23 cellular contexts compared by ENCODE assay signal in the genomic region with DNA sequence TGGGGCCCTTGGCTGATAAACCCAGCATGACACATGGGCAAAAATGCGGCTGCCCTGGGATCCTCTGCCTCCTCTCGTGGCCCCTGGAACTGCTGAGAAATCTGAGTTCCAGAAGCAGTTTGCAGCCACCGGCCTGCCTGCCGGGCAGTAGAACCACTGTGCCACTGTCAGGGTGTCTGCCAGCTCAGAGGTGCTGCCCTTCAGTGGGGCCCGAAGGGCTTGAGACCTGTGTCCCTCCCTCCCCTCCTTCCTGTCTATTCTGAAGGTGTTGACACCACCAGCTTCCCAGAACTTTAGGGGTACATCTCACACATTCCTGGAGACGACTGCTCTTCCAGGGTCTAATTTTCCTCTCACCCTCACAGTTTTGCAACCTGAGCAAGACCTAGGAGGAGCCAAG.
A peak's percentile ranks its signal among the peaks of the same experiment; 100 is the strongest.
DNase-seq lines count a peak whose midpoint lies in the region; ATAC-seq, FAIRE-seq and TF ChIP-seq lines count a peak whose summit lies in the region.
"Had no signal": no experiment of that assay in that cellular context is flagged by ENCODE, and none has a peak within 500 bp of the region (broad histone marks: within the 10 kb centered on the region; RNA-seq: fewer than 3 reads in every experiment).

No MANE protein-coding gene starts in this region.

- CTCF ChIA-PET in activated CD4-positive, alpha-beta T cell treated with anti-CD3 and anti-CD28 coated beads, Interleukin-2, amount 10 ng/mL, durations not matched to agents 7 days and 5 days (lab: Charles Lee), result interaction anchor here (1.2 kb wide), 1 partner anchor 10 kb away, joined by 5 read pairs; no protein-coding TSS in a partner anchor
- CTCF ChIA-PET in activated CD4-positive, alpha-beta memory T cell treated with anti-CD3 and anti-CD28 coated beads, Interleukin-2, amount 10 ng/mL, durations not matched to agents 7 days and 5 days (lab: Charles Lee), result interaction anchor here (1.4 kb wide), 1 partner anchor 32 kb away, joined by 3 read pairs; no protein-coding TSS in a partner anchor

- DNase-seq in activated CD4-positive, alpha-beta T cell treated with anti-CD3 and anti-CD28 coated beads, Interleukin-2, amount 10 ng/mL, durations not matched to agents 7 days and 5 days, result no peak
- DNase-seq in activated CD4-positive, alpha-beta T cell treated with anti-CD3 and anti-CD28 coated beads for 4 hours, result no peak
- DNase-seq in activated CD4-positive, alpha-beta memory T cell treated with anti-CD3 and anti-CD28 coated beads, Interleukin-2, amount 10 ng/mL, durations not matched to agents 7 days and 5 days, result no peak
- DNase-seq in hepatocyte (ENCODE audit: low spot score) (no peak), H54 (ENCODE audit: insufficient read length, low spot score) (no peak), kidney (no peak), activated gamma-delta T cell (lab: John Stamatoyannopoulos, UW) (no peak)
- DNase-seq in stimulated activated effector memory CD8-positive, alpha-beta T cell treated with anti-CD3 and anti-CD28 coated beads, Interleukin-12 subunit alpha, Interleukin-12 subunit beta, amount 100 ng/mL, for 72 hours (ENCODE audit: low spot score in 2 of 2), result no peak
- DNase-seq: adrenal gland; GF-D8; glutamatergic neuron; naive B cell; NCI-H1092; NCI-H510A treated with DMSO at 0.1 percent for 48 hours; stimulated activated CD8-positive, alpha-beta memory T cell treated with anti-CD3 and anti-CD28 coated beads, Interleukin-4, amount 100 ng/mL, for 48 hours; thyroid gland; WERI-Rb-1 had no signal

- no peaks in the 10 kb centered on the region for H3K36me3 ChIP-seq in hepatocyte (replicated peaks; ENCODE audit: insufficient read depth, low read depth)
- no peaks in the 10 kb centered on the region for H3K36me3 ChIP-seq in kidney (ENCODE audit: control insufficient read depth in 1 of 2, insufficient read depth in 2 of 2, low read length in 2 of 2)
- H3K36me3 ChIP-seq: adrenal gland; BLaER1 treated with 17β-estradiol and CSF1 and Interleukin-3, amounts not matched to agents 10 nM and 100 nM; thyroid gland; WERI-Rb-1 had no signal

- H3K9ac ChIP-seq in kidney (ENCODE audit: low read length in 2 of 2), result no peak overlapping the region
- H3K9ac ChIP-seq: BLaER1 treated with 17β-estradiol and CSF1 and Interleukin-3, amounts not matched to agents 10 nM and 100 nM; KMS-11 had no signal

- 89% methylated on average over 6 of the region's 6 CpGs for WGBS in hepatocyte (ENCODE audit: low lambda C conversion rate, missing lambda C conversion rate)

- H3K9me2 ChIP-seq in hepatocyte (replicated peaks; ENCODE audit: insufficient read depth), result no peaks in the 10 kb centered on the region

- no peak overlapping the region for H3K4me3 Mint-ChIP-seq in activated CD4-positive, alpha-beta T cell treated with anti-CD3 and anti-CD28 coated beads, Interleukin-2, amount 10 ng/mL, durations not matched to agents 7 days and 5 days
- peak overlapping the region; percentile 50 for H3K4me3 Mint-ChIP-seq in activated CD4-positive, alpha-beta memory T cell treated with anti-CD3 and anti-CD28 coated beads, Interleukin-2, amount 10 ng/mL, durations not matched to agents 7 days and 5 days
- peak overlapping the region; percentile 56 for H3K4me3 Mint-ChIP-seq in stimulated activated effector memory CD8-positive, alpha-beta T cell treated with anti-CD3 and anti-CD28 coated beads, Interleukin-12 subunit alpha, Interleukin-12 subunit beta, amount 100 ng/mL, for 72 hours
- H3K4me3 Mint-ChIP-seq: naive B cell had no signal

- peaks cover 10% of the 10 kb centered on the region for H3K27me3 ChIP-seq in hepatocyte
- H3K27me3 ChIP-seq: adrenal gland; BLaER1 treated with 17β-estradiol and CSF1 and Interleukin-3, amounts not matched to agents 10 nM and 100 nM; thyroid gland had no signal

- peaks cover 17% of the 10 kb centered on the region for H3K27me3 Mint-ChIP-seq in activated CD4-positive, alpha-beta T cell treated with anti-CD3 and anti-CD28 coated beads, Interleukin-2, amount 10 ng/mL, durations not matched to agents 7 days and 5 days
- peaks cover 19% of the 10 kb centered on the region for H3K27me3 Mint-ChIP-seq in activated CD4-positive, alpha-beta memory T cell treated with anti-CD3 and anti-CD28 coated beads, Interleukin-2, amount 10 ng/mL, durations not matched to agents 7 days and 5 days
- H3K27me3 Mint-ChIP-seq: progenitor cell of endocrine pancreas had no signal

- ATAC-seq in stimulated activated effector memory CD8-positive, alpha-beta T cell treated with anti-CD3 and anti-CD28 coated beads, Interleukin-12 subunit alpha, Interleukin-12 subunit beta, amount 100 ng/mL, for 72 hours, result peak; percentile 52
- ATAC-seq: A549, GM12878 had no signal

- H3K4me2 ChIP-seq in hepatocyte, result no peak overlapping the region
- H3K4me2 ChIP-seq: A549, KMS-11 had no signal

- H3K4me1 Mint-ChIP-seq in activated CD4-positive, alpha-beta T cell treated with anti-CD3 and anti-CD28 coated beads, Interleukin-2, amount 10 ng/mL, durations not matched to agents 7 days and 5 days, result peaks cover 66% of the 10 kb centered on the region
- H3K4me1 Mint-ChIP-seq in activated CD4-positive, alpha-beta memory T cell treated with anti-CD3 and anti-CD28 coated beads, Interleukin-2, amount 10 ng/mL, durations not matched to agents 7 days and 5 days, result peaks cover 51% of the 10 kb centered on the region
- peaks cover 50% of the 10 kb centered on the region for H3K4me1 Mint-ChIP-seq in stimulated activated effector memory CD8-positive, alpha-beta T cell treated with anti-CD3 and anti-CD28 coated beads, Interleukin-12 subunit alpha, Interleukin-12 subunit beta, amount 100 ng/mL, for 72 hours
- H3K4me1 Mint-ChIP-seq: naive B cell had no signal

- peaks cover 18% of the 10 kb centered on the region for H3K36me3 Mint-ChIP-seq in activated CD4-positive, alpha-beta T cell treated with anti-CD3 and anti-CD28 coated beads, Interleukin-2, amount 10 ng/mL, durations not matched to agents 7 days and 5 days (ENCODE audit: low read depth)
- H3K36me3 Mint-ChIP-seq in activated CD4-positive, alpha-beta memory T cell treated with anti-CD3 and anti-CD28 coated beads, Interleukin-2, amount 10 ng/mL, durations not matched to agents 7 days and 5 days (ENCODE audit: low read depth), result peaks cover 19% of the 10 kb centered on the region
- no peaks in the 10 kb centered on the region for H3K36me3 Mint-ChIP-seq in stimulated activated effector memory CD8-positive, alpha-beta T cell treated with anti-CD3 and anti-CD28 coated beads, Interleukin-12 subunit alpha, Interleukin-12 subunit beta, amount 100 ng/mL, for 72 hours

- no peak for FAIRE-seq in H54 (lab: Jason Lieb, UNC)
- FAIRE-seq in kidney (lab: Jason Lieb, UNC), result no peak
- FAIRE-seq: A549, GM12878 had no signal

- H3K79me2 ChIP-seq in hepatocyte, result no peaks in the 10 kb centered on the region

- no peak overlapping the region for H2AFZ ChIP-seq in hepatocyte

- peak overlapping the region; percentile 96 for H3K27ac Mint-ChIP-seq in activated CD4-positive, alpha-beta T cell treated with anti-CD3 and anti-CD28 coated beads, Interleukin-2, amount 10 ng/mL, durations not matched to agents 7 days and 5 days
- H3K27ac Mint-ChIP-seq in activated CD4-positive, alpha-beta memory T cell treated with anti-CD3 and anti-CD28 coated beads, Interleukin-2, amount 10 ng/mL, durations not matched to agents 7 days and 5 days, result peak overlapping the region; percentile 95
- H3K27ac Mint-ChIP-seq in stimulated activated effector memory CD8-positive, alpha-beta T cell treated with anti-CD3 and anti-CD28 coated beads, Interleukin-12 subunit alpha, Interleukin-12 subunit beta, amount 100 ng/mL, for 72 hours, result peak overlapping the region; percentile 94
- H3K27ac Mint-ChIP-seq: progenitor cell of endocrine pancreas had no signal

- intact Hi-C loops in kidney (cut with DNase I), result no loop called here

- H3K4me1 ChIP-seq in hepatocyte (ENCODE audit: insufficient read depth) (peaks cover 6% of the 10 kb centered on the region), kidney (ENCODE audit: control insufficient read depth in 1 of 2, insufficient read depth in 1 of 2, low read depth in 1 of 2, low read length in 2 of 2) (peaks cover 5 to 6% of the 10 kb centered on the region in 2 donors)
- H3K4me1 ChIP-seq: A549, adrenal gland, thyroid gland had no signal

- no peak for TF ChIP-seq POLR2A in H54 (IDR thresholded peaks at IDR 0.05; ENCODE audit: low read depth, low read length)

- H3K4me3 ChIP-seq in hepatocyte (no peak overlapping the region), kidney (ENCODE audit: low read length in 2 of 2) (no peak overlapping the region)
- H3K4me3 ChIP-seq: A549; adrenal gland; BLaER1 treated with 17β-estradiol and CSF1 and Interleukin-3, amounts not matched to agents 10 nM and 100 nM; GM12878; lung; thyroid gland had no signal

- H4K20me1 ChIP-seq in hepatocyte (ENCODE audit: insufficient read depth, poor library complexity, severe bottlenecking), result no peaks in the 10 kb centered on the region
- H4K20me1 ChIP-seq: BLaER1 treated with 17β-estradiol and CSF1 and Interleukin-3, amounts not matched to agents 10 nM and 100 nM had no signal

- POLR2A ChIA-PET in activated CD4-positive, alpha-beta T cell treated with anti-CD3 and anti-CD28 coated beads, Interleukin-2, amount 10 ng/mL, durations not matched to agents 7 days and 5 days (lab: Charles Lee), result interaction anchor here (0.6 kb wide), 1 partner anchor 28 kb away, joined by 3 read pairs; no protein-coding TSS in a partner anchor
- POLR2A ChIA-PET in activated CD4-positive, alpha-beta memory T cell treated with anti-CD3 and anti-CD28 coated beads, Interleukin-2, amount 10 ng/mL, durations not matched to agents 7 days and 5 days (lab: Charles Lee), result interaction anchor here (1.0 to 3.1 kb wide), 5 partner anchors 10 to 31 kb away, joined by 3 to 13 read pairs (median 6); no protein-coding TSS in a partner anchor

- H3K9me3 ChIP-seq in hepatocyte (ENCODE audit: low read depth), result no peaks in the 10 kb centered on the region
- no peaks in the 10 kb centered on the region for H3K9me3 ChIP-seq in kidney (ENCODE audit: control insufficient read depth in 1 of 2, low read length in 2 of 2)
- H3K9me3 ChIP-seq: A549, adrenal gland, thyroid gland had no signal

- peak overlapping the region; percentile 70 for H3K27ac ChIP-seq in hepatocyte
- no peak overlapping the region for H3K27ac ChIP-seq in kidney (ENCODE audit: low read depth in 2 of 2, low read length in 2 of 2)
- H3K27ac ChIP-seq: A549; adrenal gland; BLaER1 treated with 17β-estradiol and CSF1 and Interleukin-3, amounts not matched to agents 10 nM and 100 nM; KMS-11; thyroid gland; WERI-Rb-1 had no signal

- TF ChIP-seq CTCF in hepatocyte (IDR thresholded peaks at IDR 0.05; ENCODE audit: poor library complexity) (no peak), kidney (IDR thresholded peaks at IDR 0.05; ENCODE audit: borderline replicate concordance, extremely low read depth, insufficient read depth) (no peak)

- H3K9me3 Mint-ChIP-seq in activated CD4-positive, alpha-beta T cell treated with anti-CD3 and anti-CD28 coated beads, Interleukin-2, amount 10 ng/mL, durations not matched to agents 7 days and 5 days, result peaks cover 20% of the 10 kb centered on the region
- H3K9me3 Mint-ChIP-seq in activated CD4-positive, alpha-beta memory T cell treated with anti-CD3 and anti-CD28 coated beads, Interleukin-2, amount 10 ng/mL, durations not matched to agents 7 days and 5 days, result peaks cover 8% of the 10 kb centered on the region
- peaks cover 3% of the 10 kb centered on the region for H3K9me3 Mint-ChIP-seq in stimulated activated effector memory CD8-positive, alpha-beta T cell treated with anti-CD3 and anti-CD28 coated beads, Interleukin-12 subunit alpha, Interleukin-12 subunit beta, amount 100 ng/mL, for 72 hours
